Comparison of ENCODE assay signal across 1 cellular context in genomic region chr7:45921381-45921698, GRCh38.
TF ChIP-seq lines count a peak whose summit lies in the region.

No MANE protein-coding gene starts in this region.

TF ChIP-seq in GM12878, 131 proteins besides CTCF, POLR2A, EP300 and RAD21:
- TF ChIP-seq SIX5 (IDR thresholded peaks at IDR 0.05; ENCODE audit: low read depth, low read length, severe bottlenecking) (no peak), SUZ12 (IDR thresholded peaks at IDR 0.05; ENCODE audit: unreplicated experiment) (peak; percentile 4)
